8 cellular contexts compared by ENCODE assay signal in the genomic region with DNA sequence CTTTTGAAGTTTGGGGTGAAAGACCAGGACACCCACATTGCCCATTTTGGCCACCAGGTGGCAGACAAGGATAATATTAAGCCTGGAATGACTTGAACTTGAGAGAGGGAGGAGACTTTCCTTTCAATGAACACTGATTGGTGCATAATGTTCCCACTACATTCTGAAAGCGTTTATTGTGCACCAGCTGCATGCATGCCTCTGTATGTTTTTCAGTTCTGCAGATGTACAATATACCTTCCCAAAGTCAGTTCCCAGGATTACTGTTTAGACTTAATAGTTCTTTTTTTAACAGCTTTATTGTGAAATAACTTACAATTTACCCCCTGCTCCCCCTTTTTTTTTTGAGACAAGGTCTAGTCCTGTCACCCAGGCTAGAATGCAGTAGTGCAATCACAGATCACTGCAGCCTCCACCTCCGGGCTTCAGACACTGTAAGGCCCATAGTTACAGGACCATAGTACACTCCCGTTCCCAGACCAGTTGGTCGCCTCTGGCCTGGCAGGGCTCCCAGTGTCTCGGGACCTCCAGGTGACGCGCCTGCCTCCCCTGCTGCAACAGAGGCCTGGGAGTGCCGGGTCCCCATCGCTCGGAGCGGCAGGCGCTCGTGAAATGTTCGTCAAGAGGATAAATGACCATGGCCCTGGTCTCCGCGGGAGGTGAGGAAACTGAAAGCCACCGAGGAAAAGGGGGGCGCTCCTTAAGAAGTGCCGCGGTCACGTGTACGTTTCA. TPM values are rescaled to one million over a fixed set of nuclear protein-coding genes. Genes with fewer than 3 reads are reported as not detected.
DNase-seq lines count a peak whose midpoint lies in the region; ATAC-seq, FAIRE-seq and TF ChIP-seq lines count a peak whose summit lies in the region.

No MANE protein-coding gene starts in this region.

- peak; percentile 68 to 79 for TF ChIP-seq RAD21 in A549 (conservative IDR thresholded peaks at IDR 0.05 in 1 of 2, IDR thresholded peaks at IDR 0.05 in 1 of 2)

- CTCF ChIA-PET in A549 (lab: Yijun Ruan, JAX): interaction anchor here (0.6 to 2.2 kb wide), 18 partner anchors 8 to 250 kb away, joined by 3 to 10 read pairs (median 3); no protein-coding TSS in a partner anchor
- CTCF ChIA-PET in activated CD4-positive, alpha-beta memory T cell treated with anti-CD3 and anti-CD28 coated beads, Interleukin-2, amount 10 ng/mL, durations not matched to agents 7 days and 5 days (lab: Charles Lee): interaction anchor here (0.5 to 2.1 kb wide), 18 partner anchors 10 to 534 kb away, joined by 3 to 8 read pairs (median 3); a partner anchor contains a TSS

- 0 out of 6 replicates have a peak overlapping the region, but pooled peaks of 1 of the 2 experiments have one; percentile 21 for H3K27ac ChIP-seq in A549

- ATAC-seq in A549 (peak; percentile 82 to 93), HG03439 (IDR thresholded peaks at IDR 0.05; ENCODE audit: unreplicated experiment) (peak; percentile 67)

- TF ChIP-seq CTCF in A549 (IDR thresholded peaks at IDR 0.05): peak; percentile 81

- POLR2A ChIA-PET in A549 (lab: Yijun Ruan, JAX): no interaction called here
- POLR2A ChIA-PET in activated CD4-positive, alpha-beta memory T cell treated with anti-CD3 and anti-CD28 coated beads, Interleukin-2, amount 10 ng/mL, durations not matched to agents 7 days and 5 days (lab: Charles Lee): interaction anchor here (1.2 to 1.3 kb wide), 2 partner anchors 14 to 54 kb away, joined by 3 to 5 read pairs; no protein-coding TSS in a partner anchor

- H3K4me3 ChIP-seq in A549: peak overlapping the region; percentile 22; the same call in 2 of the 3 replicates

- peak overlapping the region; percentile 75 for H3K4me2 ChIP-seq in A549

- TF ChIP-seq EP300 in A549 (IDR thresholded peaks at IDR 0.05): no peak

- peak; percentile 78 for FAIRE-seq in A549 (lab: Jason Lieb, UNC)
- FAIRE-seq in GM18507 (lab: Jason Lieb, UNC): peak; percentile 97

- peaks cover 9% of the 10 kb centered on the region for H3K9me3 Mint-ChIP-seq in activated CD4-positive, alpha-beta memory T cell treated with anti-CD3 and anti-CD28 coated beads, Interleukin-2, amount 10 ng/mL, durations not matched to agents 7 days and 5 days

- H3K27ac Mint-ChIP-seq in activated CD4-positive, alpha-beta memory T cell treated with anti-CD3 and anti-CD28 coated beads, Interleukin-2, amount 10 ng/mL, durations not matched to agents 7 days and 5 days: no peak overlapping the region

- peaks cover 8% of the 10 kb centered on the region; the same call in 1 of the 3 replicates for H3K9me3 ChIP-seq in A549

- 21% methylated on average over 16 of the region's 22 CpGs for WGBS in A549 (ENCODE audit: missing lambda C conversion rate)

- H3K4me1 Mint-ChIP-seq in activated CD4-positive, alpha-beta memory T cell treated with anti-CD3 and anti-CD28 coated beads, Interleukin-2, amount 10 ng/mL, durations not matched to agents 7 days and 5 days: peaks cover 36% of the 10 kb centered on the region

- peak overlapping the region; percentile 83 for H3K4me3 Mint-ChIP-seq in activated CD4-positive, alpha-beta memory T cell treated with anti-CD3 and anti-CD28 coated beads, Interleukin-2, amount 10 ng/mL, durations not matched to agents 7 days and 5 days

- no peak for TF ChIP-seq POLR2A in A549 (IDR thresholded peaks at IDR 0.05; ENCODE audit: low read length)

- H3K36me3 Mint-ChIP-seq in activated CD4-positive, alpha-beta memory T cell treated with anti-CD3 and anti-CD28 coated beads, Interleukin-2, amount 10 ng/mL, durations not matched to agents 7 days and 5 days (ENCODE audit: low read depth): peaks cover 15% of the 10 kb centered on the region

- DNase-seq in A549 (ENCODE audit: low read depth in 1 of 2, low spot score in 1 of 2): peak; percentile 83 to 94
- DNase-seq in GM18507 (ENCODE audit: extremely low spot score, insufficient read length, low read depth): peak; percentile 72
- peak; percentile 88 for DNase-seq in NCI-H82 (lab: John Stamatoyannopoulos, UW)
- peak; percentile 88 for DNase-seq in activated CD4-positive, alpha-beta memory T cell treated with anti-CD3 and anti-CD28 coated beads, Interleukin-2, amount 10 ng/mL, durations not matched to agents 7 days and 5 days
- DNase-seq in effector CD8-positive, alpha-beta T cell (lab: John Stamatoyannopoulos, UW): peak; percentile 84
- DNase-seq in medulla oblongata (ENCODE audit: extremely low spot score): peak; percentile 95
- DNase-seq in stimulated activated CD4-positive, alpha-beta T cell treated with anti-CD3 and anti-CD28 coated beads, TNF-alpha, amount 100 ng/mL, for 48 hours (ENCODE audit: low read depth in 3 of 3): peak; percentile 65 to 75 (median 75)

- peaks cover 24% of the 10 kb centered on the region for H3K27me3 Mint-ChIP-seq in activated CD4-positive, alpha-beta memory T cell treated with anti-CD3 and anti-CD28 coated beads, Interleukin-2, amount 10 ng/mL, durations not matched to agents 7 days and 5 days

- 0 out of 3 replicates have a peak, but pooled peaks cover 4% of the 10 kb centered on the region for H3K4me1 ChIP-seq in A549

TF ChIP-seq in A549, 52 proteins besides CTCF, POLR2A, EP300 and RAD21:
- TF ChIP-seq CEBPB (IDR thresholded peaks at IDR 0.05) (0 out of 4 replicates have a peak, but pooled peaks of 1 of the 2 experiments have one; percentile 24), SMC3 (IDR thresholded peaks at IDR 0.05) (peak; percentile 51; the same call in 2 of the 3 replicates), TFCP2L1 (CRISPR knock-in tag; IDR thresholded peaks at IDR 0.05) (0 out of 2 replicates have a peak, but pooled peaks have one; percentile 45), ZSCAN20 (CRISPR knock-in tag; IDR thresholded peaks at IDR 0.05) (no peak)

RNA-seq across cellular contexts. Expression of a gene that starts 12.2 kb away (rescaled TPM):
- polyA plus RNA-seq in A549 (2011; rRNA removed) (19.4 and 20.4 TPM in 2 replicates), A549 (2017; fragmentation: RNase III; extraction: RNeasy Plus Mini Kit Qiagen cat#74134 plus additional on column Dnase treatment) (19.9 to 22.0 TPM (median 20.3 TPM) in 3 replicates)
- polyA plus RNA-seq in A549 (2012; cell fraction: cytosol; rRNA removed): 13.6 and 19.6 TPM in 2 replicates
- polyA plus RNA-seq in A549 (2012; cell fraction: nucleus; rRNA removed): 23.0 and 26.3 TPM in 2 replicates
- polyA minus RNA-seq in A549 (2011; rRNA and poly(A)+ RNA removed): 29.4 and 33.2 TPM in 2 replicates
- total RNA-seq in activated CD4-positive, alpha-beta memory T cell treated with anti-CD3 and anti-CD28 coated beads, Interleukin-2, amount 10 ng/mL, durations not matched to agents 7 days and 5 days: 10 to 100 TPM; 32.9 to 33.5 TPM

RNA-seq across cellular contexts. Expression of a gene that starts 13.3 kb away (rescaled TPM):
- polyA plus RNA-seq in A549 (2011; rRNA removed) (140 and 168 TPM in 2 replicates), A549 (2017; fragmentation: RNase III; extraction: RNeasy Plus Mini Kit Qiagen cat#74134 plus additional on column Dnase treatment) (134 to 148 TPM (median 144 TPM) in 3 replicates)
- 468 and 497 TPM in 2 replicates for polyA plus RNA-seq in A549 (2012; cell fraction: cytosol; rRNA removed)
- 286 and 317 TPM in 2 replicates for polyA plus RNA-seq in A549 (2012; cell fraction: nucleus; rRNA removed)
- 134 and 178 TPM in 2 replicates for polyA minus RNA-seq in A549 (2011; rRNA and poly(A)+ RNA removed)
- total RNA-seq in activated CD4-positive, alpha-beta memory T cell treated with anti-CD3 and anti-CD28 coated beads, Interleukin-2, amount 10 ng/mL, durations not matched to agents 7 days and 5 days: 100 to 1,000 TPM; 116 to 121 TPM

RNA-seq across cellular contexts. Expression of a gene that starts 13.6 kb away (rescaled TPM):
- polyA plus RNA-seq in A549 (2011; rRNA removed) (3.8 and 4.1 TPM in 2 replicates), A549 (2017; fragmentation: RNase III; extraction: RNeasy Plus Mini Kit Qiagen cat#74134 plus additional on column Dnase treatment) (2.1 to 2.7 TPM (median 2.3 TPM) in 3 replicates)
- polyA plus RNA-seq in A549 (2012; cell fraction: cytosol; rRNA removed): 2.5 and 2.6 TPM in 2 replicates
- polyA plus RNA-seq in A549 (2012; cell fraction: nucleus; rRNA removed): 21.4 TPM in 2 replicates
- polyA minus RNA-seq in A549 (2011; rRNA and poly(A)+ RNA removed): 7.5 and 9.2 TPM in 2 replicates
- total RNA-seq in activated CD4-positive, alpha-beta memory T cell treated with anti-CD3 and anti-CD28 coated beads, Interleukin-2, amount 10 ng/mL, durations not matched to agents 7 days and 5 days: 1 to 10 TPM; 6.1 to 6.3 TPM

RNA-seq across cellular contexts. Expression of a gene that starts 22.1 kb away (rescaled TPM):
- 0.46 and 0.75 TPM in 2 replicates for polyA plus RNA-seq in A549 (2011; rRNA removed)
- 7.9 and 9.7 TPM in 2 replicates for polyA plus RNA-seq in A549 (2012; cell fraction: cytosol; rRNA removed)
- 26.7 and 27.1 TPM in 2 replicates for polyA plus RNA-seq in A549 (2012; cell fraction: nucleus; rRNA removed)
- polyA plus RNA-seq in A549 (2017; fragmentation: RNase III; extraction: RNeasy Plus Mini Kit Qiagen cat#74134 plus additional on column Dnase treatment): 2.2 to 4.7 TPM (median 3.4 TPM) in 3 replicates
- 0.15 and 0.54 TPM in 2 replicates for polyA minus RNA-seq in A549 (2011; rRNA and poly(A)+ RNA removed)
- 1 to 10 TPM; 1.0 to 1.3 TPM for total RNA-seq in activated CD4-positive, alpha-beta memory T cell treated with anti-CD3 and anti-CD28 coated beads, Interleukin-2, amount 10 ng/mL, durations not matched to agents 7 days and 5 days

RNA-seq across cellular contexts. Expression of a gene that starts 28.8 kb away (rescaled TPM):
- polyA plus RNA-seq in A549 (2011; rRNA removed): 0.18 and 0.37 TPM in 2 replicates
- polyA plus RNA-seq in A549 (2012; cell fraction: cytosol; rRNA removed): 0.08 and 0.09 TPM in 2 replicates
- 0.20 and 0.46 TPM in 2 replicates for polyA plus RNA-seq in A549 (2012; cell fraction: nucleus; rRNA removed)
- polyA plus RNA-seq in A549 (2017; fragmentation: RNase III; extraction: RNeasy Plus Mini Kit Qiagen cat#74134 plus additional on column Dnase treatment): 0.24 to 0.25 TPM (median 0.25 TPM) in 3 replicates
- 0.49 and 0.54 TPM in 2 replicates for polyA minus RNA-seq in A549 (2011; rRNA and poly(A)+ RNA removed)
- total RNA-seq in activated CD4-positive, alpha-beta memory T cell treated with anti-CD3 and anti-CD28 coated beads, Interleukin-2, amount 10 ng/mL, durations not matched to agents 7 days and 5 days: not detected
